9 cellular contexts compared by ENCODE assay signal in genomic region chr6:93299622-93300021, GRCh38.
"Had no signal": no experiment of that assay in that cellular context is flagged by ENCODE, and none has a peak within 500 bp of the region (broad histone marks: within the 10 kb centered on the region; RNA-seq: fewer than 3 reads in every experiment).

No MANE protein-coding gene starts in this region.

- ATAC-seq: GM23338, HCT116 had no signal

- H3K4me3 ChIP-seq: GM23248, GM23338, HAP-1 had no signal

- H3K27ac Mint-ChIP-seq: GM23338, H9, HFFc6 had no signal

- H3K27ac ChIP-seq: GM23248 had no signal

- DNase-seq: GM23248, GOT3, H7, H9, HCEC 1CT, HFFc6 had no signal

- H3K36me3 ChIP-seq: HAP-1 had no signal

- H3K9me3 Mint-ChIP-seq: GM23338, H9 had no signal

- H3K4me3 Mint-ChIP-seq: GM23338, H9, HFFc6 had no signal

- H3K9me3 ChIP-seq: HAP-1 had no signal

- H3K4me1 ChIP-seq: HAP-1 had no signal
